In genomic region chr17:42255425-42255810, GRCh38 we compare ENCODE assay signal across 26 cellular contexts. TPM values are rescaled to one million over a fixed set of nuclear protein-coding genes. Genes with fewer than 3 reads are reported as not detected.
DNase-seq lines count a peak whose midpoint lies in the region; ATAC-seq and TF ChIP-seq lines count a peak whose summit lies in the region.
"Had no signal": no experiment of that assay in that cellular context is flagged by ENCODE, and none has a peak within 500 bp of the region (broad histone marks: within the 10 kb centered on the region; RNA-seq: fewer than 3 reads in every experiment).

No MANE protein-coding gene starts in this region.

- CTCF ChIA-PET in activated CD8-positive, alpha-beta T cell treated with anti-CD3 and anti-CD28 coated beads for 36 hours (lab: Charles Lee): interaction anchor here (0.6 kb wide), 1 partner anchor 14 kb away, joined by 3 read pairs; no protein-coding TSS in a partner anchor
- CTCF ChIA-PET in activated CD8-positive, alpha-beta T cell treated with anti-CD3 and anti-CD28 coated beads, Interleukin-2, amount 10 ng/mL, durations not matched to agents 7 days and 5 days (lab: Charles Lee): interaction anchor here (2.4 kb wide), 1 partner anchor 33 kb away, joined by 8 read pairs; no protein-coding TSS in a partner anchor
- CTCF ChIA-PET in Caco-2 (lab: Charles Lee): interaction anchor here (0.5 kb wide), 2 partner anchors 68 to 733 kb away, joined by 3 read pairs; no protein-coding TSS in a partner anchor

- H3K27me3 Mint-ChIP-seq in activated CD8-positive, alpha-beta T cell treated with anti-CD3 and anti-CD28 coated beads for 36 hours: no peaks in the 10 kb centered on the region
- no peaks in the 10 kb centered on the region for H3K27me3 Mint-ChIP-seq in activated CD8-positive, alpha-beta T cell treated with anti-CD3 and anti-CD28 coated beads, Interleukin-2, amount 10 ng/mL, durations not matched to agents 7 days and 5 days (ENCODE audit: low read depth)
- no peaks in the 10 kb centered on the region for H3K27me3 Mint-ChIP-seq in Caco-2 (ENCODE audit: insufficient read depth, unreplicated experiment)
- no peaks in the 10 kb centered on the region for H3K27me3 Mint-ChIP-seq in T-helper 17 cell
- H3K27me3 Mint-ChIP-seq: naive B cell, type B pancreatic cell had no signal

- peaks cover 27% of the 10 kb centered on the region for H3K4me1 ChIP-seq in Caco-2

- POLR2A ChIA-PET in activated CD8-positive, alpha-beta T cell treated with anti-CD3 and anti-CD28 coated beads for 36 hours (lab: Charles Lee): interaction anchor here (1.1 kb wide), 1 partner anchor 10 kb away, joined by 3 read pairs; no protein-coding TSS in a partner anchor
- POLR2A ChIA-PET in activated CD8-positive, alpha-beta T cell treated with anti-CD3 and anti-CD28 coated beads, Interleukin-2, amount 10 ng/mL, durations not matched to agents 7 days and 5 days (lab: Charles Lee): interaction anchor here (0.5 kb wide), 1 partner anchor 24 kb away, joined by 3 read pairs; no protein-coding TSS in a partner anchor
- POLR2A ChIA-PET in Caco-2 (lab: Charles Lee): interaction anchor here (0.6 kb wide), 2 partner anchors 33 to 164 kb away, joined by 3 read pairs; no protein-coding TSS in a partner anchor

- peaks cover 6% of the 10 kb centered on the region for H3K36me3 Mint-ChIP-seq in activated CD8-positive, alpha-beta T cell treated with anti-CD3 and anti-CD28 coated beads for 36 hours (ENCODE audit: low read depth)
- peaks cover 2% of the 10 kb centered on the region for H3K36me3 Mint-ChIP-seq in activated CD8-positive, alpha-beta T cell treated with anti-CD3 and anti-CD28 coated beads, Interleukin-2, amount 10 ng/mL, durations not matched to agents 7 days and 5 days (ENCODE audit: low read depth)
- no peaks in the 10 kb centered on the region for H3K36me3 Mint-ChIP-seq in Caco-2 (ENCODE audit: insufficient read depth, unreplicated experiment)
- H3K36me3 Mint-ChIP-seq in T-helper 17 cell (ENCODE audit: low read depth): peaks cover 3% of the 10 kb centered on the region
- H3K36me3 Mint-ChIP-seq: mesothelial cell of epicardium, naive B cell, type B pancreatic cell had no signal

- peaks cover 59% of the 10 kb centered on the region for H3K4me1 Mint-ChIP-seq in activated CD8-positive, alpha-beta T cell treated with anti-CD3 and anti-CD28 coated beads for 36 hours (ENCODE audit: low read depth)
- H3K4me1 Mint-ChIP-seq in activated CD8-positive, alpha-beta T cell treated with anti-CD3 and anti-CD28 coated beads, Interleukin-2, amount 10 ng/mL, durations not matched to agents 7 days and 5 days (ENCODE audit: low read depth): peaks cover 20% of the 10 kb centered on the region
- peaks cover 19% of the 10 kb centered on the region for H3K4me1 Mint-ChIP-seq in Caco-2 (ENCODE audit: low read depth, unreplicated experiment)
- peaks cover 38% of the 10 kb centered on the region for H3K4me1 Mint-ChIP-seq in T-helper 17 cell

- in situ Hi-C loops in GM13977 (cut with MboI; ENCODE audit: low pct_unique_long_range_greater_than_20kb, low sequenced_read_pairs, unreplicated experiment): no loop called here

- H3K9me3 ChIP-seq in Caco-2: no peaks in the 10 kb centered on the region
- no peaks in the 10 kb centered on the region for H3K9me3 ChIP-seq in T-helper 17 cell (ENCODE audit: control insufficient read depth, low read length, poor library complexity, severe bottlenecking)
- H3K9me3 ChIP-seq: colonic mucosa, spleen had no signal

- peak overlapping the region; percentile 73 for H3K27ac Mint-ChIP-seq in activated CD8-positive, alpha-beta T cell treated with anti-CD3 and anti-CD28 coated beads for 36 hours
- no peak overlapping the region for H3K27ac Mint-ChIP-seq in activated CD8-positive, alpha-beta T cell treated with anti-CD3 and anti-CD28 coated beads, Interleukin-2, amount 10 ng/mL, durations not matched to agents 7 days and 5 days
- H3K27ac Mint-ChIP-seq in Caco-2 (ENCODE audit: unreplicated experiment): peak overlapping the region; percentile 3
- H3K27ac Mint-ChIP-seq in T-helper 17 cell: peak overlapping the region; percentile 97
- H3K27ac Mint-ChIP-seq: mesothelial cell of epicardium; naive B cell; T-helper 2 cell treated with Interferon-gamma antibody and Interleukin-4, amounts not matched to agents 5 μg/mL and 100 μg/mL, for 36 hours; type B pancreatic cell had no signal

- no peak for TF ChIP-seq CTCF in activated CD8-positive, alpha-beta T cell treated with anti-CD3 and anti-CD28 coated beads for 36 hours (IDR thresholded peaks at IDR 0.05)
- TF ChIP-seq CTCF in Caco-2 (IDR thresholded peaks at IDR 0.05; ENCODE audit: insufficient read depth in 1 of 2, low read depth in 1 of 2, low read length in 1 of 2, severe bottlenecking in 1 of 2, unreplicated experiment in 1 of 2): no peak
- TF ChIP-seq CTCF in GM13977 (IDR thresholded peaks at IDR 0.05; ENCODE audit: extremely low read depth, insufficient read depth, missing control alignments): no peak

- BruUV-seq in Caco-2 (replicated peaks; lab: Mats Ljungman, UMichigan): no TSS peak

- no peaks in the 10 kb centered on the region for H3K27me3 ChIP-seq in Caco-2 (replicated peaks; ENCODE audit: control insufficient read depth, insufficient read depth, low read length)
- H3K27me3 ChIP-seq: colonic mucosa, spleen had no signal

- H3K4me3 Mint-ChIP-seq in activated CD8-positive, alpha-beta T cell treated with anti-CD3 and anti-CD28 coated beads for 36 hours: no peak overlapping the region
- H3K4me3 Mint-ChIP-seq in activated CD8-positive, alpha-beta T cell treated with anti-CD3 and anti-CD28 coated beads, Interleukin-2, amount 10 ng/mL, durations not matched to agents 7 days and 5 days: no peak overlapping the region
- H3K4me3 Mint-ChIP-seq in Caco-2 (ENCODE audit: unreplicated experiment) (peak overlapping the region; percentile 2), T-helper 17 cell (no peak overlapping the region)
- H3K4me3 Mint-ChIP-seq: mesothelial cell of epicardium; naive B cell; T-helper 2 cell treated with Interferon-gamma antibody and Interleukin-4, amounts not matched to agents 5 μg/mL and 100 μg/mL, for 36 hours; type B pancreatic cell had no signal

- intact Hi-C loops in activated CD8-positive, alpha-beta T cell treated with anti-CD3 and anti-CD28 coated beads for 36 hours (cut with micrococcal nuclease): no loop called here
- intact Hi-C loops in Caco-2 (cut with micrococcal nuclease; ENCODE audit: unreplicated experiment): no loop called here

- no peak for DNase-seq in activated CD8-positive, alpha-beta T cell treated with anti-CD3 and anti-CD28 coated beads for 36 hours
- DNase-seq in activated CD8-positive, alpha-beta T cell treated with anti-CD3 and anti-CD28 coated beads, Interleukin-2, amount 10 ng/mL, durations not matched to agents 7 days and 5 days: no peak
- DNase-seq in Caco-2 (no peak), T-helper 17 cell (no peak), islet precursor cell (peak; percentile 17), SIG-M5 (lab: John Stamatoyannopoulos, UW) (no peak), GM13977 (ENCODE audit: low spot score) (no peak), germinal center (ENCODE audit: low spot score) (no peak)
- DNase-seq: activated effector memory CD4-positive, alpha-beta T cell treated with Interleukin-2 at 50 U/mL for 16 hours; colonic mucosa; DMS53; effector CD8-positive, alpha-beta T cell; GDM1; glutamatergic neuron; H7; KBM-7; kidney; MM.1S; naive B cell; NCI-H748 treated with DMSO at 0.1 percent for 48 hours; spleen; substantia nigra had no signal

- no peak overlapping the region for H3K4me3 ChIP-seq in Caco-2 (ENCODE audit: low read depth, low read length)
- H3K4me3 ChIP-seq: colonic mucosa, spleen had no signal

- no peaks in the 10 kb centered on the region for H3K9me3 Mint-ChIP-seq in activated CD8-positive, alpha-beta T cell treated with anti-CD3 and anti-CD28 coated beads for 36 hours
- H3K9me3 Mint-ChIP-seq in activated CD8-positive, alpha-beta T cell treated with anti-CD3 and anti-CD28 coated beads, Interleukin-2, amount 10 ng/mL, durations not matched to agents 7 days and 5 days (ENCODE audit: insufficient read depth): no peaks in the 10 kb centered on the region
- no peaks in the 10 kb centered on the region for H3K9me3 Mint-ChIP-seq in Caco-2 (ENCODE audit: unreplicated experiment)
- H3K9me3 Mint-ChIP-seq: mesothelial cell of epicardium; naive B cell; T-helper 2 cell treated with Interferon-gamma antibody and Interleukin-4, amounts not matched to agents 5 μg/mL and 100 μg/mL, for 36 hours; type B pancreatic cell had no signal

- ATAC-seq in activated CD8-positive, alpha-beta T cell treated with anti-CD3 and anti-CD28 coated beads for 36 hours: no peak
- ATAC-seq in activated CD8-positive, alpha-beta T cell treated with anti-CD3 and anti-CD28 coated beads, Interleukin-2, amount 10 ng/mL, durations not matched to agents 7 days and 5 days: no peak
- no peak for ATAC-seq in T-helper 17 cell
- ATAC-seq: SK-N-SH treated with all-trans-retinoic acid at 6 μM for 48 hours had no signal

- no peaks in the 10 kb centered on the region for H3K36me3 ChIP-seq in Caco-2 (ENCODE audit: control insufficient read depth, insufficient read depth, low read length)
- H3K36me3 ChIP-seq: colonic mucosa, spleen had no signal

RNA-seq across cellular contexts. Expression of gene STAT5B, which starts 20.8 kb away (rescaled TPM):
- total RNA-seq in activated CD8-positive, alpha-beta T cell treated with anti-CD3 and anti-CD28 coated beads for 36 hours: 100 to 1,000 TPM; 128 to 129 TPM
- 10 to 100 TPM; 92.7 to 94.4 TPM for total RNA-seq in activated CD8-positive, alpha-beta T cell treated with anti-CD3 and anti-CD28 coated beads, Interleukin-2, amount 10 ng/mL, durations not matched to agents 7 days and 5 days
- total RNA-seq in Caco-2 (2022) (41.4 and 46.9 TPM in 2 replicates), T-helper 17 cell (100 to 1,000 TPM; 202 to 225 TPM)

RNA-seq across cellular contexts. Expression of gene STAT5A, which starts 32.9 kb away (rescaled TPM):
- 100 to 1,000 TPM; 163 to 190 TPM for total RNA-seq in activated CD8-positive, alpha-beta T cell treated with anti-CD3 and anti-CD28 coated beads for 36 hours
- total RNA-seq in activated CD8-positive, alpha-beta T cell treated with anti-CD3 and anti-CD28 coated beads, Interleukin-2, amount 10 ng/mL, durations not matched to agents 7 days and 5 days: 100 to 1,000 TPM; 117 to 119 TPM
- total RNA-seq in Caco-2 (2022) (2.4 and 3.2 TPM in 2 replicates), T-helper 17 cell (100 to 1,000 TPM; 153 to 177 TPM)

Comparison
In these comparisons a context has a peak if more than half of its experiments do, and no peak if none do; other contexts are left out.
1. RNA of gene STAT5A, which starts 32.9 kb away (total RNA-seq): 163 to 190 TPM in activated CD8-positive, alpha-beta T cell treated with anti-CD3 and anti-CD28 coated beads for 36 hours, 153 to 177 TPM in T-helper 17 cell and 117 to 119 TPM in activated CD8-positive, alpha-beta T cell treated with anti-CD3 and anti-CD28 coated beads, Interleukin-2, amount 10 ng/mL, durations not matched to agents 7 days and 5 days; 2.4 to 3.2 TPM in Caco-2; every median in the first group is over 10 times any median in the second.